13 cellular contexts compared by ENCODE assay signal in genomic region chr21:36255650-36256047, GRCh38.
A peak's percentile ranks its signal among the peaks of the same experiment; 100 is the strongest.
DNase-seq lines count a peak whose midpoint lies in the region; ATAC-seq and TF ChIP-seq lines count a peak whose summit lies in the region.
"Had no signal": no experiment of that assay in that cellular context is flagged by ENCODE, and none has a peak within 500 bp of the region (broad histone marks: within the 10 kb centered on the region; RNA-seq: fewer than 3 reads in every experiment).

No MANE protein-coding gene starts in this region.

- peak overlapping the region; percentile 88 for H3K27ac Mint-ChIP-seq in activated B cell treated with CpG ODN at 0.5 μM for 24 hours
- H3K27ac Mint-ChIP-seq in activated T-helper 17 cell treated with anti-CD3 and anti-CD28 coated beads, Interleukin-2, amount 50 U/mL, for 72 hours, result no peak overlapping the region
- no peak overlapping the region for H3K27ac Mint-ChIP-seq in naive thymus-derived CD4-positive, alpha-beta T cell
- H3K27ac Mint-ChIP-seq: CD4-positive, CD25-positive, alpha-beta regulatory T cell; WTC11 had no signal

- TF ChIP-seq CTCF in activated B cell treated with CpG ODN at 0.5 μM for 24 hours (IDR thresholded peaks at IDR 0.05) (no peak), adrenal gland (IDR thresholded peaks at IDR 0.05) (no peak)

- WGBS in adrenal gland, 4 donors, result 81 to 94% (median 88%) methylated on average over 5 of the region's 5 CpGs

- peaks cover 83% of the 10 kb centered on the region for H3K4me1 Mint-ChIP-seq in activated B cell treated with CpG ODN at 0.5 μM for 24 hours
- H3K4me1 Mint-ChIP-seq in activated T-helper 17 cell treated with anti-CD3 and anti-CD28 coated beads, Interleukin-2, amount 50 U/mL, for 72 hours, result peaks cover 13% of the 10 kb centered on the region
- H3K4me1 Mint-ChIP-seq in naive thymus-derived CD4-positive, alpha-beta T cell, result peaks cover 13 to 31% (median 26%) of the 10 kb centered on the region in 7 donors

- H3K4me1 ChIP-seq in naive thymus-derived CD4-positive, alpha-beta T cell (ENCODE audit: control insufficient read depth in 2 of 2, insufficient read depth in 2 of 2, low read length in 2 of 2), result peaks cover 0 to 2% of the 10 kb centered on the region in 2 donors
- peaks cover 0 to under 1% of the 10 kb centered on the region in 2 donors for H3K4me1 ChIP-seq in adrenal gland (replicated peaks in 1 of 2)

- no peak overlapping the region for H3K4me3 ChIP-seq in naive thymus-derived CD4-positive, alpha-beta T cell (ENCODE audit: low read length)
- H3K4me3 ChIP-seq in adrenal gland, result no peak overlapping the region

- POLR2A ChIA-PET in activated B cell treated with CpG ODN at 0.5 μM for 24 hours (lab: Charles Lee), result interaction anchor here (0.9 to 6.4 kb wide), 15 partner anchors 8 to 120 kb away, joined by 3 to 196 read pairs (median 8); partner anchors contain the start of gene MORC3
- POLR2A ChIA-PET in naive thymus-derived CD4-positive, alpha-beta T cell (lab: Charles Lee), result interaction anchor here (1.5 to 2.3 kb wide), 2 partner anchors 43 to 66 kb away, joined by 5 read pairs; no protein-coding TSS in a partner anchor

- peaks cover 0 to 14% (median 0%) of the 10 kb centered on the region in 3 experiments for H3K36me3 ChIP-seq in naive thymus-derived CD4-positive, alpha-beta T cell (ENCODE audit: control insufficient read depth in 2 of 3, insufficient read depth in 3 of 3, low read length in 3 of 3)
- no peaks in the 10 kb centered on the region for H3K36me3 ChIP-seq in adrenal gland (replicated peaks in 1 of 2)

- DNase-seq in activated B cell treated with CpG ODN at 0.5 μM for 24 hours, result no peak
- no peak for DNase-seq in naive thymus-derived CD4-positive, alpha-beta T cell
- no peak for DNase-seq in adrenal gland
- DNase-seq: activated naive CD4-positive, alpha-beta T cell treated with anti-CD3 and anti-CD28 coated beads, Interleukin-2, amount 50 U/mL, for 16 hours; CD4-positive, CD25-positive, alpha-beta regulatory T cell; NCI-H1105 treated with DMSO at 0.1 percent for 48 hours had no signal

- CTCF ChIA-PET in activated B cell treated with CpG ODN at 0.5 μM for 24 hours (lab: Charles Lee), result interaction anchor here (1.3 to 4.2 kb wide), 4 partner anchors 10 to 74 kb away, joined by 3 to 20 read pairs (median 12); partner anchors contain the start of gene MORC3
- CTCF ChIA-PET in naive thymus-derived CD4-positive, alpha-beta T cell (lab: Charles Lee), result no interaction called here

- no peak overlapping the region for H3K27ac ChIP-seq in naive thymus-derived CD4-positive, alpha-beta T cell (ENCODE audit: low read depth, low read length)
- H3K27ac ChIP-seq in adrenal gland, result no peak overlapping the region

- no peaks in the 10 kb centered on the region for H3K9me3 Mint-ChIP-seq in activated B cell treated with CpG ODN at 0.5 μM for 24 hours
- H3K9me3 Mint-ChIP-seq in activated T-helper 17 cell treated with anti-CD3 and anti-CD28 coated beads, Interleukin-2, amount 50 U/mL, for 72 hours, result no peaks in the 10 kb centered on the region
- H3K9me3 Mint-ChIP-seq in naive thymus-derived CD4-positive, alpha-beta T cell, result peaks cover 0 to 2% (median 0%) of the 10 kb centered on the region in 11 donors
- H3K9me3 Mint-ChIP-seq: CD4-positive, CD25-positive, alpha-beta regulatory T cell; WTC11 had no signal

- TF ChIP-seq POLR2A in GM18505 (IDR thresholded peaks at IDR 0.05; ENCODE audit: borderline replicate concordance, extremely low read depth, insufficient read depth, insufficient read length), result no peak
- no peak for TF ChIP-seq POLR2A in adrenal gland (IDR thresholded peaks at IDR 0.05)

- ATAC-seq in GM18505 (IDR thresholded peaks at IDR 0.05; ENCODE audit: unreplicated experiment) (peak; percentile 59), GM21381 (IDR thresholded peaks at IDR 0.05; ENCODE audit: unreplicated experiment) (peak; percentile 57), HG03066 (IDR thresholded peaks at IDR 0.05; ENCODE audit: low read depth, unreplicated experiment) (peak; percentile 72), activated B cell treated with CpG ODN at 0.5 μM for 24 hours (ENCODE audit: low read depth) (peak; percentile 64), SK-N-SH treated with all-trans-retinoic acid at 6 μM for 48 hours (no peak)
- ATAC-seq in activated T-helper 17 cell treated with anti-CD3 and anti-CD28 coated beads, Interleukin-2, amount 50 U/mL, for 72 hours (replicated peaks), result no peak
- no peak for ATAC-seq in naive thymus-derived CD4-positive, alpha-beta T cell
- ATAC-seq: sciatic nerve, WTC11 had no signal

- no peaks in the 10 kb centered on the region for H3K27me3 Mint-ChIP-seq in activated B cell treated with CpG ODN at 0.5 μM for 24 hours
- no peaks in the 10 kb centered on the region for H3K27me3 Mint-ChIP-seq in activated T-helper 17 cell treated with anti-CD3 and anti-CD28 coated beads, Interleukin-2, amount 50 U/mL, for 72 hours
- H3K27me3 Mint-ChIP-seq in naive thymus-derived CD4-positive, alpha-beta T cell, result no peaks in the 10 kb centered on the region
- H3K27me3 Mint-ChIP-seq: CD4-positive, CD25-positive, alpha-beta regulatory T cell had no signal

- no peaks in the 10 kb centered on the region for H3K27me3 ChIP-seq in naive thymus-derived CD4-positive, alpha-beta T cell (ENCODE audit: control insufficient read depth in 2 of 2, insufficient read depth in 2 of 2, low read length in 2 of 2)
- no peaks in the 10 kb centered on the region for H3K27me3 ChIP-seq in adrenal gland

- peaks cover 51% of the 10 kb centered on the region for H3K36me3 Mint-ChIP-seq in activated B cell treated with CpG ODN at 0.5 μM for 24 hours (ENCODE audit: low read depth)
- H3K36me3 Mint-ChIP-seq in activated T-helper 17 cell treated with anti-CD3 and anti-CD28 coated beads, Interleukin-2, amount 50 U/mL, for 72 hours (ENCODE audit: low read depth), result peaks cover 66% of the 10 kb centered on the region
- peaks cover 13 to 54% (median 38%) of the 10 kb centered on the region in 5 donors for H3K36me3 Mint-ChIP-seq in naive thymus-derived CD4-positive, alpha-beta T cell
- H3K36me3 Mint-ChIP-seq: WTC11 had no signal

- H3K4me3 Mint-ChIP-seq in activated B cell treated with CpG ODN at 0.5 μM for 24 hours, result peak overlapping the region; percentile 84
- no peak overlapping the region for H3K4me3 Mint-ChIP-seq in activated T-helper 17 cell treated with anti-CD3 and anti-CD28 coated beads, Interleukin-2, amount 50 U/mL, for 72 hours
- H3K4me3 Mint-ChIP-seq in naive thymus-derived CD4-positive, alpha-beta T cell, result no peak overlapping the region
- H3K4me3 Mint-ChIP-seq: CD4-positive, CD25-positive, alpha-beta regulatory T cell; WTC11 had no signal

- intact Hi-C loops in activated B cell treated with CpG ODN at 0.5 μM for 24 hours (cut with micrococcal nuclease), result loop anchor here (1.0 kb wide), 4 partner anchors 43 to 99 kb away; partner anchors contain the start of genes DOP1B and MORC3
- intact Hi-C loops in naive thymus-derived CD4-positive, alpha-beta T cell (cut with micrococcal nuclease), result no loop called here
- intact Hi-C loops in adrenal gland (cut with DNase I), result loop anchor here in 1 of 2 donors (10.0 kb wide), 1 partner anchor 59 kb away; no protein-coding TSS in a partner anchor

- no peaks in the 10 kb centered on the region for H3K9me3 ChIP-seq in naive thymus-derived CD4-positive, alpha-beta T cell (ENCODE audit: control insufficient read depth in 2 of 3, low read length in 3 of 3)
- no peaks in the 10 kb centered on the region for H3K9me3 ChIP-seq in adrenal gland (replicated peaks in 1 of 3)

TF ChIP-seq in SK-N-SH treated with all-trans-retinoic acid at 6 μM for 48 hours, 23 proteins besides CTCF, POLR2A, EP300 and RAD21 (continues in another document):
- TF ChIP-seq ZC3H10 (CRISPR knock-in tag; IDR thresholded peaks at IDR 0.05), result no peak
- no peak for TF ChIP-seq PPARA (CRISPR knock-in tag; IDR thresholded peaks at IDR 0.05; ENCODE audit: borderline replicate concordance)
- TF ChIP-seq CSDC2 (CRISPR knock-in tag; IDR thresholded peaks at IDR 0.05), result no peak
- TF ChIP-seq GLIS3 (CRISPR knock-in tag; IDR thresholded peaks at IDR 0.05), result no peak
- TF ChIP-seq TCF4 (CRISPR knock-in tag; IDR thresholded peaks at IDR 0.05; ENCODE audit: borderline replicate concordance), result no peak
- TF ChIP-seq ZFP3 (CRISPR knock-in tag; IDR thresholded peaks at IDR 0.05), result no peak
- no peak for TF ChIP-seq OSR1 (CRISPR knock-in tag; IDR thresholded peaks at IDR 0.05)
- TF ChIP-seq PATZ1 (CRISPR knock-in tag; IDR thresholded peaks at IDR 0.05; ENCODE audit: borderline replicate concordance), result no peak
- no peak for TF ChIP-seq POU6F1 (CRISPR knock-in tag; IDR thresholded peaks at IDR 0.05; ENCODE audit: borderline replicate concordance, low read depth)

Comparison
In these comparisons a context has a peak if more than half of its experiments do, and no peak if none do; other contexts are left out.
1. ATAC-seq: peak in GM18505 (single experiment), GM21381 (single experiment), HG03066 (single experiment) and activated B cell treated with CpG ODN at 0.5 μM for 24 hours (single experiment); none in activated T-helper 17 cell treated with anti-CD3 and anti-CD28 coated beads, Interleukin-2, amount 50 U/mL, for 72 hours (single experiment), naive thymus-derived CD4-positive, alpha-beta T cell (single experiment) and SK-N-SH treated with all-trans-retinoic acid at 6 μM for 48 hours (single experiment).